In genomic region chr10:35640474-35640873, GRCh38 we compare ENCODE assay signal across 8 cellular contexts. TPM values are rescaled to one million over a fixed set of nuclear protein-coding genes. Genes with fewer than 3 reads are reported as not detected.
DNase-seq lines count a peak whose midpoint lies in the region; ATAC-seq and TF ChIP-seq lines count a peak whose summit lies in the region.

No MANE protein-coding gene starts in this region.

- no peaks in the 10 kb centered on the region for H3K9me3 ChIP-seq in A673 (ENCODE audit: low read depth, low read length, poor library complexity, severe bottlenecking)
- no peaks in the 10 kb centered on the region for H3K9me3 ChIP-seq in RWPE2 (ENCODE audit: severe bottlenecking)
- H3K9me3 ChIP-seq in iPS-20b (ENCODE audit: insufficient read depth, low read depth, low read length), result no peaks in the 10 kb centered on the region

- H3K36me3 ChIP-seq in A673 (ENCODE audit: insufficient read depth, low read length, poor library complexity, severe bottlenecking) (peaks cover 4% of the 10 kb centered on the region), RWPE2 (ENCODE audit: low read depth) (no peaks in the 10 kb centered on the region), iPS-20b (ENCODE audit: insufficient read depth, low read depth, low read length) (no peaks in the 10 kb centered on the region)

- TF ChIP-seq CTCF in A673 (conservative IDR thresholded peaks at IDR 0.05; ENCODE audit: low read depth, low read length) (peak; percentile 39), GM12874 (IDR thresholded peaks at IDR 0.05; ENCODE audit: insufficient read depth, low read depth, low read length) (peak; percentile 44), RWPE2 (IDR thresholded peaks at IDR 0.05; ENCODE audit: poor library complexity, severe bottlenecking) (peak; percentile 43)

- H3K4me3 ChIP-seq in A673 (ENCODE audit: low read depth, low read length, poor library complexity, severe bottlenecking) (peak overlapping the region; percentile 55), RWPE2 (ENCODE audit: severe bottlenecking) (peak overlapping the region; percentile 86), iPS-20b (ENCODE audit: low read length) (peak overlapping the region; percentile 63; the same call in 1 of the 2 replicates), skeletal muscle cell (ENCODE audit: low read depth, low read length) (peak overlapping the region; percentile 56)

- H3K27me3 ChIP-seq in A673 (replicated peaks; ENCODE audit: insufficient read depth, low read depth, low read length, poor library complexity) (no peaks in the 10 kb centered on the region), RWPE2 (ENCODE audit: insufficient read depth, poor library complexity, severe bottlenecking) (no peaks in the 10 kb centered on the region), iPS-20b (ENCODE audit: insufficient read depth, low read length) (peaks cover 42% of the 10 kb centered on the region)

- POLR2A ChIA-PET in A673 (lab: Charles Lee; ENCODE audit: low non-redundant PET), result no interaction called here

- no peak overlapping the region for H3K9ac ChIP-seq in iPS-20b (ENCODE audit: low read depth, low read length)

- peak; percentile 82 for DNase-seq in A673 (ENCODE audit: low spot score)
- no peak for DNase-seq in RWPE2 (ENCODE audit: low spot score)
- DNase-seq in brain pericyte (ENCODE audit: low read depth, low spot score), result peak; percentile 22
- DNase-seq in skeletal muscle cell (ENCODE audit: low read depth), result peak; percentile 37
- no peak for DNase-seq in NCI-H1048 (lab: John Stamatoyannopoulos, UW)

- ATAC-seq in HG03025 (IDR thresholded peaks at IDR 0.05; ENCODE audit: low FRiP score, unreplicated experiment) (peak; percentile 30), RWPE2 (ENCODE audit: low read depth) (peak; percentile 20; the same call in 2 of the 3 replicates)

- H3K4me1 ChIP-seq in A673 (ENCODE audit: insufficient read depth, low read length, poor library complexity, severe bottlenecking) (peaks cover 33% of the 10 kb centered on the region), RWPE2 (ENCODE audit: insufficient read depth, poor library complexity, severe bottlenecking) (peaks cover 4% of the 10 kb centered on the region), iPS-20b (ENCODE audit: insufficient read depth, low read length) (peaks cover 25% of the 10 kb centered on the region; the same call in 1 of the 2 replicates)

- CTCF ChIA-PET in A673 (lab: Charles Lee), result interaction anchor here (0.5 to 1.1 kb wide), 3 partner anchors 1085 to 1203 kb away, joined by 3 to 4 read pairs (median 4); no protein-coding TSS in a partner anchor

- H3K27ac ChIP-seq in A673 (ENCODE audit: low read depth, low read length, poor library complexity, severe bottlenecking) (peak overlapping the region; percentile 66), RWPE2 (ENCODE audit: poor library complexity, severe bottlenecking) (peak overlapping the region; percentile 63), iPS-20b (ENCODE audit: low read length) (no peak overlapping the region)

- BruUV-seq in A673 (replicated peaks; lab: Mats Ljungman, UMichigan), result no TSS peak

- intact Hi-C loops in A673 (cut with micrococcal nuclease; ENCODE audit: unreplicated experiment), result no loop called here

RNA-seq across cellular contexts. Expression of gene FZD8, which starts 1.6 kb away (rescaled TPM):
- 49.9 and 50.5 TPM in 2 replicates for total RNA-seq in A673 (2021)

RNA-seq across cellular contexts. Expression of gene GJD4, which starts 35.3 kb away (rescaled TPM):
- total RNA-seq in A673 (2021), result not detected in 2 replicates

Comparison
In these comparisons a context has a peak if more than half of its experiments do, and no peak if none do; other contexts are left out.
1. DNase-seq: peak in A673 (single experiment), brain pericyte (single experiment) and skeletal muscle cell (single experiment); none in RWPE2 (single experiment) and NCI-H1048 (single experiment).
2. Peak in every context shown above with its lines, with median percentiles within 50 percentile points of each other: H3K4me3 ChIP-seq and CTCF ChIP-seq.